In the genomic region with DNA sequence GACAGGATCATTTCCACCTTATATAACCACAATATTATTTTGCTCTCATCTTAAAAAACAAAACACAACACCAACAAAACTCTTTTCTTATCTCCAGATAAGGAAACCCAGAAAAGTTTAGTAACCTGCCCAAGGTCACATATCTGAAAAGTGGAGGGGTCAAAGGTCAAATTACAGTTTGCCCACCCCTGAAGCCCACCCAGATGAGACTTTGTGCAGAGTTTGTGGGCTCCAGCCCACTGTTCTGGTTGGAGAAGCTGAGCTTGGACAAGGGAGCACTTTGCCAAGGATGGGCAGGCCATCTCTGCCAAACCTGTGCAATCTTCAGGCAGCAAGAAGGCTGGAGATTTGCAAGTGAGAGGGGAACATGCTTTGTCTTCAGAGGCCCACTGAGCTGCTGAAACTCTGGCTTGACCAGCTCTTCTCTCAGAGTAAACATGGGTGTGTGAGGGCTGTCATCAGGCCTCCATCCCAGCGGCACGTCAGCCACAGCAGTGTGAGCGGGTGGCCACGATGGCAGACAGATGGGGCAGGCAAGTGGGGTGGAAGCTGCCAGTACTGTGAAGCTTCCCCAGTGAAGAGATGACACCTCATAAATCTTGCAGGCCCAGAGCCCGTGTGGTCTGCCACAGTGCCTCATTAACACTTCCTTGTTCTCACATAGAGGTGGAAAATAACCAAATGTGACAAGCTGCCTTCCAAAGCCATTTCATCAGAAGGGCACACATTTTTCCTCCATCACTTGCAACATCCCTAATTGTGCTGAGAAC, we compare ENCODE assay signal across 11 cellular contexts.
DNase-seq lines count a peak whose midpoint lies in the region; ATAC-seq and TF ChIP-seq lines count a peak whose summit lies in the region.
"Had no signal": no experiment of that assay in that cellular context is flagged by ENCODE, and none has a peak within 500 bp of the region (broad histone marks: within the 10 kb centered on the region; RNA-seq: fewer than 3 reads in every experiment).

No MANE protein-coding gene starts in this region.

- H3K9me3 ChIP-seq in left ventricle myocardium inferior (replicated peaks) (no peaks in the 10 kb centered on the region), lower lobe of right lung (no peaks in the 10 kb centered on the region), uterus (no peaks in the 10 kb centered on the region)
- H3K9me3 ChIP-seq: gastrocnemius medialis had no signal

- ATAC-seq in left ventricle myocardium superior (peak; percentile 19), lower lobe of right lung (peak; percentile 57 to 58), GM19467 (IDR thresholded peaks at IDR 0.05; ENCODE audit: unreplicated experiment) (no peak)
- ATAC-seq: gastrocnemius medialis had no signal

- H3K27me3 ChIP-seq in left ventricle myocardium inferior (ENCODE audit: low read depth) (no peaks in the 10 kb centered on the region), lower lobe of right lung (ENCODE audit: low read depth) (no peaks in the 10 kb centered on the region), uterus (no peaks in the 10 kb centered on the region)
- H3K27me3 ChIP-seq: gastrocnemius medialis had no signal

- intact Hi-C loops in left ventricle myocardium superior (cut with micrococcal nuclease) = no loop called here
- intact Hi-C loops in left ventricle myocardium inferior (cut with micrococcal nuclease) = no loop called here
- intact Hi-C loops in lower lobe of right lung (cut with DNase I) = no loop called here
- intact Hi-C loops in uterus (cut with DNase I; ENCODE audit: low total_unique reads) = no loop called here

- TF ChIP-seq CTCF in left ventricle myocardium inferior (IDR thresholded peaks at IDR 0.05; ENCODE audit: borderline replicate concordance) (no peak), lower lobe of right lung (IDR thresholded peaks at IDR 0.05) (no peak), uterus (IDR thresholded peaks at IDR 0.05) (no peak)

- no peak for TF ChIP-seq POLR2A in uterus (IDR thresholded peaks at IDR 0.05)

- DNase-seq in left ventricle myocardium superior = peak; percentile 45
- DNase-seq in left ventricle myocardium inferior = no peak
- DNase-seq in SKM-1 (lab: John Stamatoyannopoulos, UW; ENCODE audit: unreplicated experiment) = peak; percentile 42
- no peak for DNase-seq in lower lobe of right lung
- DNase-seq in uterus = no peak
- DNase-seq in NAMALWA (ENCODE audit: low spot score) = no peak
- no peak for DNase-seq in NCI-H2029 treated with DMSO at 0.1 percent for 48 hours (lab: John Stamatoyannopoulos, UW)
- DNase-seq: CD4-positive, CD25-positive, alpha-beta regulatory T cell; gastrocnemius medialis; NCI-H2029 had no signal

- peaks cover 35% of the 10 kb centered on the region for H3K4me1 ChIP-seq in left ventricle myocardium inferior
- peaks cover 23% of the 10 kb centered on the region for H3K4me1 ChIP-seq in lower lobe of right lung
- H3K4me1 ChIP-seq in uterus = peaks cover 0 to 7% of the 10 kb centered on the region in 2 donors
- H3K4me1 ChIP-seq: gastrocnemius medialis had no signal

- H3K27ac ChIP-seq in left ventricle myocardium inferior (replicated peaks) = no peak overlapping the region
- no peak overlapping the region for H3K27ac ChIP-seq in lower lobe of right lung
- H3K27ac ChIP-seq in uterus = peak overlapping the region; percentile 14 to 81
- H3K27ac ChIP-seq: gastrocnemius medialis had no signal

- H3K4me3 ChIP-seq in left ventricle myocardium inferior (no peak overlapping the region), lower lobe of right lung (no peak overlapping the region), uterus (no peak overlapping the region)
- H3K4me3 ChIP-seq: gastrocnemius medialis had no signal

- H3K36me3 ChIP-seq in left ventricle myocardium inferior = no peaks in the 10 kb centered on the region
- H3K36me3 ChIP-seq in lower lobe of right lung = no peaks in the 10 kb centered on the region
- H3K36me3 ChIP-seq in uterus = no peaks in the 10 kb centered on the region
- H3K36me3 ChIP-seq: gastrocnemius medialis had no signal

Comparison
In these comparisons a context has a peak if more than half of its experiments do, and no peak if none do; other contexts are left out.
1. DNase-seq: peak in left ventricle myocardium superior (single experiment) and SKM-1 (single experiment); none in left ventricle myocardium inferior (single experiment), lower lobe of right lung (single experiment), uterus (0 of 2), NAMALWA (single experiment) and NCI-H2029 treated with DMSO at 0.1 percent for 48 hours (single experiment).
2. H3K27ac ChIP-seq: peak in uterus (2 of 2); none in left ventricle myocardium inferior (single experiment) and lower lobe of right lung (single experiment).